In genomic region chr21:44375281-44375651, GRCh38 we compare ENCODE assay signal across 10 cellular contexts. TPM values are rescaled to one million over a fixed set of nuclear protein-coding genes. Genes with fewer than 3 reads are reported as not detected.
DNase-seq lines count a peak whose midpoint lies in the region; ATAC-seq and TF ChIP-seq lines count a peak whose summit lies in the region.
"Had no signal": no experiment of that assay in that cellular context is flagged by ENCODE, and none has a peak within 500 bp of the region (broad histone marks: within the 10 kb centered on the region; RNA-seq: fewer than 3 reads in every experiment).

No MANE protein-coding gene starts in this region.

- peak overlapping the region; percentile 55 to 60 for H3K4me3 ChIP-seq in neutrophil (ENCODE audit: low read depth in 1 of 2, low read length in 1 of 2)

- peaks cover 45% of the 10 kb centered on the region for H3K36me3 ChIP-seq in neutrophil

- peak; percentile 20 for TF ChIP-seq CTCF in neutrophil (IDR thresholded peaks at IDR 0.05)

- ATAC-seq in activated naive CD8-positive, alpha-beta T cell treated with anti-CD3 and anti-CD28 coated beads, Interleukin-2, amount 10 ng/mL, durations not matched to agents 7 days and 5 days (ENCODE audit: low read depth): peak; percentile 50

- H3K27ac Mint-ChIP-seq in activated naive CD8-positive, alpha-beta T cell treated with anti-CD3 and anti-CD28 coated beads, Interleukin-2, amount 10 ng/mL, durations not matched to agents 7 days and 5 days: peak overlapping the region; percentile 78
- H3K27ac Mint-ChIP-seq: brain had no signal

- peak overlapping the region; percentile 94 for H3K27ac ChIP-seq in neutrophil

- POLR2A ChIA-PET in activated naive CD8-positive, alpha-beta T cell treated with anti-CD3 and anti-CD28 coated beads, Interleukin-2, amount 10 ng/mL, durations not matched to agents 7 days and 5 days (lab: Charles Lee): interaction anchor here (0.5 kb wide), 1 partner anchor 661 kb away, joined by 3 read pairs; no protein-coding TSS in a partner anchor

- DNase-seq in CMK (ENCODE audit: low read depth) (peak; percentile 52), MV-4-11 (lab: John Stamatoyannopoulos, UW) (peak; percentile 98), NCI-H1694 (lab: John Stamatoyannopoulos, UW) (no peak), ACHN (no peak), kidney tubule cell (ENCODE audit: low spot score) (no peak)
- peak; percentile 73 for DNase-seq in activated naive CD8-positive, alpha-beta T cell treated with anti-CD3 and anti-CD28 coated beads, Interleukin-2, amount 10 ng/mL, durations not matched to agents 7 days and 5 days
- no peak for DNase-seq in activated CD4-positive, CD25-positive, alpha-beta regulatory T cell (lab: John Stamatoyannopoulos, UW)
- DNase-seq: MM.1S had no signal

- peaks cover 31% of the 10 kb centered on the region for H3K4me1 Mint-ChIP-seq in activated naive CD8-positive, alpha-beta T cell treated with anti-CD3 and anti-CD28 coated beads, Interleukin-2, amount 10 ng/mL, durations not matched to agents 7 days and 5 days

- H3K4me1 ChIP-seq in neutrophil (ENCODE audit: control insufficient read depth in 1 of 2, insufficient read depth in 1 of 2, low read depth in 1 of 2, low read length in 1 of 2): peaks cover 46 to 54% of the 10 kb centered on the region in 2 experiments

- H3K9me3 ChIP-seq in neutrophil: no peaks in the 10 kb centered on the region

- peaks cover 81% of the 10 kb centered on the region for H3K36me3 Mint-ChIP-seq in activated naive CD8-positive, alpha-beta T cell treated with anti-CD3 and anti-CD28 coated beads, Interleukin-2, amount 10 ng/mL, durations not matched to agents 7 days and 5 days
- H3K36me3 Mint-ChIP-seq: brain had no signal

- peak overlapping the region; percentile 69 for H3K4me3 Mint-ChIP-seq in activated naive CD8-positive, alpha-beta T cell treated with anti-CD3 and anti-CD28 coated beads, Interleukin-2, amount 10 ng/mL, durations not matched to agents 7 days and 5 days
- H3K4me3 Mint-ChIP-seq: brain had no signal

- in situ Hi-C loops in ACHN (cut with HindIII; ENCODE audit: low pct_ligation_motif_present, low pct_unique_long_range_greater_than_20kb, low sequenced_read_pairs): no loop called here

- H3K27me3 Mint-ChIP-seq in activated naive CD8-positive, alpha-beta T cell treated with anti-CD3 and anti-CD28 coated beads, Interleukin-2, amount 10 ng/mL, durations not matched to agents 7 days and 5 days: peaks cover 12% of the 10 kb centered on the region

- no peaks in the 10 kb centered on the region for H3K27me3 ChIP-seq in neutrophil

- H3K9me3 Mint-ChIP-seq in activated naive CD8-positive, alpha-beta T cell treated with anti-CD3 and anti-CD28 coated beads, Interleukin-2, amount 10 ng/mL, durations not matched to agents 7 days and 5 days: peaks cover 14% of the 10 kb centered on the region

RNA-seq across cellular contexts. Expression of gene TRPM2, which starts 21.8 kb away (rescaled TPM):
- total RNA-seq in activated naive CD8-positive, alpha-beta T cell treated with anti-CD3 and anti-CD28 coated beads, Interleukin-2, amount 10 ng/mL, durations not matched to agents 7 days and 5 days: 10 to 100 TPM; 29.6 to 31.1 TPM

RNA-seq across cellular contexts. Expression of gene CFAP410, which starts 36.1 kb away (rescaled TPM):
- 10 to 100 TPM; 23.7 TPM for total RNA-seq in activated naive CD8-positive, alpha-beta T cell treated with anti-CD3 and anti-CD28 coated beads, Interleukin-2, amount 10 ng/mL, durations not matched to agents 7 days and 5 days

Comparison
In these comparisons a context has a peak if more than half of its experiments do, and no peak if none do; other contexts are left out.
1. DNase-seq: peak in CMK (single experiment), MV-4-11 (single experiment) and activated naive CD8-positive, alpha-beta T cell treated with anti-CD3 and anti-CD28 coated beads, Interleukin-2, amount 10 ng/mL, durations not matched to agents 7 days and 5 days (single experiment); none in NCI-H1694 (single experiment), ACHN (single experiment), activated CD4-positive, CD25-positive, alpha-beta regulatory T cell (0 of 4) and kidney tubule cell (single experiment).